In the genomic region with DNA sequence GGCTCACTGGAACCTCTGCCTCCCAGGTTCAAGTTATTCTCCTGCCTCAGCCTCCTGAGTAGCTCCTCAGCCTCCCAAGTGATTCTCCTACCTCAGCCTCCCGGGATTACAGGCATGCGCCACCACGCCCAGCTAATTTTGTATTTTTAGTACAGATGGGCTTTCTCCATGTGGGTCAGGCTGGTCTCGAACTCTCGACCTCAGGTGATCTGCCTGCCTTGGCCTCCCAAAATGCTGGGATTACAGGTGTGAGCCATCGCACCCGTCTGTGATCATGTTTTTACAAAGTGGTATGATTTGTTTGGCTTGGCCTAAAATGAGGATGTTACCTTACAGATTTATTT, we compare ENCODE assay signal across 7 cellular contexts. TPM values are rescaled to one million over a fixed set of nuclear protein-coding genes. Genes with fewer than 3 reads are reported as not detected.
DNase-seq lines count a peak whose midpoint lies in the region; ATAC-seq and TF ChIP-seq lines count a peak whose summit lies in the region.
"Not testable (repeated sequence)": the region's sequence is repeated elsewhere in the genome, so short reads cannot be mapped to it uniquely, and the experiment has no call there.

No MANE protein-coding gene starts in this region.

- TF ChIP-seq POLR2A in spleen (IDR thresholded peaks at IDR 0.05): not testable (repeated sequence)

- not testable (repeated sequence) for H3K36me3 Mint-ChIP-seq in CD8-positive, alpha-beta T cell; T-helper 2 cell treated with Interferon-gamma antibody and Interleukin-4, amounts not matched to agents 5 μg/mL and 100 μg/mL, for 36 hours (ENCODE audit: low read depth); activated T-cell treated with anti-CD3 and anti-CD28 coated beads, Interleukin-2, amount 50 U/mL, for 24 hours (ENCODE audit: low read depth); activated naive CD8-positive, alpha-beta T cell; memory B cell

- H3K9me2 ChIP-seq in Loucy (replicated peaks; ENCODE audit: low read depth, low read length): not testable (repeated sequence)

- peak overlapping the region; percentile 13 for H3K9ac ChIP-seq in Loucy (ENCODE audit: low read depth, low read length, poor library complexity, severe bottlenecking)

- H3K27ac ChIP-seq in CD8-positive, alpha-beta T cell (ENCODE audit: low read depth, low read length): not testable (repeated sequence)
- H3K27ac ChIP-seq in spleen: peak overlapping the region; percentile 30 to 83 (median 62)

- H3K36me3 ChIP-seq in CD8-positive, alpha-beta T cell (ENCODE audit: insufficient read depth, low read length); Loucy (ENCODE audit: insufficient read depth, low read length); spleen: not testable (repeated sequence)

- WGBS in spleen, 5 donors: 88 to 95% (median 91%) methylated on average over 7 of the region's 7 CpGs

- TF ChIP-seq CTCF in CD8-positive, alpha-beta T cell (IDR thresholded peaks at IDR 0.05); Loucy (conservative IDR thresholded peaks at IDR 0.05; ENCODE audit: low read length); spleen (IDR thresholded peaks at IDR 0.05 in 8 of 11, conservative IDR thresholded peaks at IDR 0.05 in 3 of 11): not testable (repeated sequence)

- H3K4me1 Mint-ChIP-seq in CD8-positive, alpha-beta T cell (ENCODE audit: low read depth): peaks cover 21% of the 10 kb centered on the region
- H3K4me1 Mint-ChIP-seq in T-helper 2 cell treated with Interferon-gamma antibody and Interleukin-4, amounts not matched to agents 5 μg/mL and 100 μg/mL, for 36 hours (ENCODE audit: low read depth): peaks cover 39% of the 10 kb centered on the region
- peaks cover 38% of the 10 kb centered on the region for H3K4me1 Mint-ChIP-seq in activated T-cell treated with anti-CD3 and anti-CD28 coated beads, Interleukin-2, amount 50 U/mL, for 24 hours (ENCODE audit: low read depth)
- peaks cover 41% of the 10 kb centered on the region for H3K4me1 Mint-ChIP-seq in activated naive CD8-positive, alpha-beta T cell (ENCODE audit: low read depth)
- peaks cover 36% of the 10 kb centered on the region for H3K4me1 Mint-ChIP-seq in memory B cell

- POLR2A ChIA-PET in CD8-positive, alpha-beta T cell (lab: Charles Lee): interaction anchor here (1.5 to 1.7 kb wide), 2 partner anchors 9 to 11 kb away, joined by 5 to 6 read pairs; partner anchors contain the start of genes HMG20A and PEAK1

- CTCF ChIA-PET in CD8-positive, alpha-beta T cell (lab: Charles Lee): interaction anchor here (2.2 kb wide), 1 partner anchor 11 kb away, joined by 4 read pairs; the partner anchor contains the start of gene HMG20A

- H3K4me3 Mint-ChIP-seq in CD8-positive, alpha-beta T cell: peak overlapping the region; percentile 80
- H3K4me3 Mint-ChIP-seq in T-helper 2 cell treated with Interferon-gamma antibody and Interleukin-4, amounts not matched to agents 5 μg/mL and 100 μg/mL, for 36 hours: peak overlapping the region; percentile 69
- peak overlapping the region; percentile 53 for H3K4me3 Mint-ChIP-seq in activated T-cell treated with anti-CD3 and anti-CD28 coated beads, Interleukin-2, amount 50 U/mL, for 24 hours
- peak overlapping the region; percentile 71 for H3K4me3 Mint-ChIP-seq in activated naive CD8-positive, alpha-beta T cell
- peak overlapping the region; percentile 63 for H3K4me3 Mint-ChIP-seq in memory B cell

- peak overlapping the region; percentile 67; the same call in 1 of the 2 replicates for H2AFZ ChIP-seq in Loucy (ENCODE audit: low read length)

- peak overlapping the region; percentile 86 for H3K27ac Mint-ChIP-seq in CD8-positive, alpha-beta T cell
- H3K27ac Mint-ChIP-seq in T-helper 2 cell treated with Interferon-gamma antibody and Interleukin-4, amounts not matched to agents 5 μg/mL and 100 μg/mL, for 36 hours: peak overlapping the region; percentile 85
- H3K27ac Mint-ChIP-seq in activated T-cell treated with anti-CD3 and anti-CD28 coated beads, Interleukin-2, amount 50 U/mL, for 24 hours: peak overlapping the region; percentile 90
- H3K27ac Mint-ChIP-seq in activated naive CD8-positive, alpha-beta T cell: peak overlapping the region; percentile 71
- peak overlapping the region; percentile 12 for H3K27ac Mint-ChIP-seq in memory B cell

- H3K27me3 ChIP-seq in CD8-positive, alpha-beta T cell (ENCODE audit: insufficient read depth, low read length); Loucy (ENCODE audit: insufficient read depth, low read length, poor library complexity, severe bottlenecking); spleen (replicated peaks in 1 of 7): not testable (repeated sequence)

- H3K4me3 ChIP-seq in CD8-positive, alpha-beta T cell (ENCODE audit: low read depth, low read length): peak overlapping the region; percentile 4
- H3K4me3 ChIP-seq in Loucy (ENCODE audit: low read length, poor library complexity, severe bottlenecking) (peak overlapping the region; percentile 40), spleen (peak overlapping the region in 2 of 8 donors; percentile 1 to 28)

- H3F3A ChIP-seq in Loucy (ENCODE audit: low read depth): not testable (repeated sequence)

- peaks cover 17% of the 10 kb centered on the region for H3K4me1 ChIP-seq in CD8-positive, alpha-beta T cell (ENCODE audit: insufficient read depth, low read length)
- H3K4me1 ChIP-seq in Loucy (ENCODE audit: insufficient read depth, low read length, poor library complexity, severe bottlenecking) (peaks cover 41% of the 10 kb centered on the region), spleen (peaks cover 20 to 88% (median 48%) of the 10 kb centered on the region in 6 donors)

- H3K9me3 ChIP-seq in CD8-positive, alpha-beta T cell (ENCODE audit: low read length); Loucy (ENCODE audit: insufficient read depth, low read depth, low read length); spleen: not testable (repeated sequence)

- H3K9me3 Mint-ChIP-seq in CD8-positive, alpha-beta T cell; T-helper 2 cell treated with Interferon-gamma antibody and Interleukin-4, amounts not matched to agents 5 μg/mL and 100 μg/mL, for 36 hours; activated T-cell treated with anti-CD3 and anti-CD28 coated beads, Interleukin-2, amount 50 U/mL, for 24 hours; activated naive CD8-positive, alpha-beta T cell (ENCODE audit: low read depth); memory B cell: not testable (repeated sequence)

- not testable (repeated sequence) for H3K27me3 Mint-ChIP-seq in CD8-positive, alpha-beta T cell (ENCODE audit: low read depth); T-helper 2 cell treated with Interferon-gamma antibody and Interleukin-4, amounts not matched to agents 5 μg/mL and 100 μg/mL, for 36 hours (ENCODE audit: low read depth); activated T-cell treated with anti-CD3 and anti-CD28 coated beads, Interleukin-2, amount 50 U/mL, for 24 hours; activated naive CD8-positive, alpha-beta T cell; memory B cell

- intact Hi-C loops in CD8-positive, alpha-beta T cell (cut with DNase I, micrococcal nuclease); spleen (cut with DNase I; ENCODE audit: low total_unique reads): not testable (repeated sequence)

- H3K79me2 ChIP-seq in Loucy (ENCODE audit: insufficient read depth, low read length): peaks cover 69% of the 10 kb centered on the region

- not testable (repeated sequence) for DNase-seq in CD8-positive, alpha-beta T cell; T-helper 2 cell treated with Interferon-gamma antibody and Interleukin-4, amounts not matched to agents 5 μg/mL and 100 μg/mL, for 36 hours (ENCODE audit: low spot score); activated T-cell treated with anti-CD3 and anti-CD28 coated beads, Interleukin-2, amount 50 U/mL, for 24 hours; memory B cell (ENCODE audit: low spot score in 2 of 2); spleen

- not testable (repeated sequence) for H4K20me1 ChIP-seq in Loucy (ENCODE audit: insufficient read depth, low read length, poor library complexity, severe bottlenecking)

- not testable (repeated sequence) for ATAC-seq in CD8-positive, alpha-beta T cell; memory B cell (ENCODE audit: low read depth)

- peak overlapping the region; percentile 67 for H3K4me2 ChIP-seq in Loucy (ENCODE audit: low read depth, low read length, poor library complexity, severe bottlenecking)

RNA-seq across cellular contexts. Expression of gene PEAK1, which starts 9.8 kb away (rescaled TPM):
- 10 to 100 TPM; 12.4 to 15.7 TPM for total RNA-seq in CD8-positive, alpha-beta T cell
- total RNA-seq in spleen: 100 to 1,000 TPM; 163 to 415 (median 211) TPM
- 10 to 100 TPM in 1 of 3 donors, 1 to 10 TPM in 2; 5.0 to 18.0 (median 10.0) TPM for polyA plus RNA-seq in spleen

RNA-seq across cellular contexts. Expression of gene HMG20A, which starts 10.6 kb away (rescaled TPM):
- 10 to 100 TPM; 20.6 to 23.4 TPM for total RNA-seq in CD8-positive, alpha-beta T cell
- total RNA-seq in spleen: 100 to 1,000 TPM in 3 of 7 donors, 10 to 100 TPM in 4; 72.0 to 107 (median 88.6) TPM
- polyA plus RNA-seq in spleen: 10 to 100 TPM; 17.9 to 31.7 (median 21.2) TPM

Comparison
In these comparisons a context has a peak if more than half of its experiments do, and no peak if none do; other contexts are left out.
1. H3K27ac Mint-ChIP-seq: peak in every context shown above with its lines; median percentile 90 in activated T-cell treated with anti-CD3 and anti-CD28 coated beads, Interleukin-2, amount 50 U/mL, for 24 hours; 86 in CD8-positive, alpha-beta T cell; 85 in T-helper 2 cell treated with Interferon-gamma antibody and Interleukin-4, amounts not matched to agents 5 μg/mL and 100 μg/mL, for 36 hours; 71 in activated naive CD8-positive, alpha-beta T cell; 12 in memory B cell.
2. RNA of gene PEAK1, which starts 9.8 kb away (total RNA-seq): 163 to 415 TPM in spleen; 12.4 to 15.7 TPM in CD8-positive, alpha-beta T cell; every median in the first group is over 4 times any median in the second.
3. Peak in every context shown above with its lines, with median percentiles within 50 percentile points of each other: H3K4me3 Mint-ChIP-seq.